In the genomic region with DNA sequence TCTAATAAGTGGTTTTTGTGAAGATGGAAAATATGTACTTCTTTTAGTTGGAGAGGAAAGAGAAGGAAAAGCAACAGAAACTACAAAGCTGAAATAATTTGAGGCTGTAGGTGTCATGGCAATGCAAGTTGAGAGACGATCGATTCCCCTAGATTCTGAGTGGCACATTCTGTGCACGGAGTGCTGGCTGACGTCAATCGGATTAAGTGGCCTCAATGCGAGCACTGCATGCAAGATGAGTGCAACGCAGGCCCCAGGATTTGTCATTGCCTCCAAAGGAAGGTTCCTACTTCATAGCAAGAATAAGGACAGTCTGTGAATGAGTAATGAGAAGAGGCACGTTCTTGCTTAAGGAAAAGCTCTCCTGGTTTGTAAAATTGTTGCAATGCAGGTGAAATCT, we compare ENCODE assay signal across 26 cellular contexts.
"Had no signal": no experiment of that assay in that cellular context is flagged by ENCODE, and none has a peak within 500 bp of the region (broad histone marks: within the 10 kb centered on the region; RNA-seq: fewer than 3 reads in every experiment).

No MANE protein-coding gene starts in this region.

- ATAC-seq: activated naive CD8-positive, alpha-beta T cell treated with anti-CD3 and anti-CD28 coated beads, Interleukin-2, amount 50 U/mL, for 24 hours; activated T-helper 17 cell treated with anti-CD3 and anti-CD28 coated beads, Interleukin-2, amount 50 U/mL, for 72 hours; gastroesophageal sphincter; left colon; stimulated activated naive B cell treated with anti-CD40 and anti-IgM and Interleukin-4, amounts not matched to agents 10 μg/mL and 1 μg/mL and 100 μg/mL, for 72 hours had no signal

- DNase-seq: activated CD4-positive, alpha-beta memory T cell treated with anti-CD3 and anti-CD28 coated beads, Interleukin-2, amount 10 ng/mL, durations not matched to agents 7 days and 5 days; activated CD4-positive, alpha-beta T cell treated with anti-CD3 and anti-CD28 coated beads for 1 hour; activated CD4-positive, alpha-beta T cell treated with anti-CD3 and anti-CD28 coated beads, Interleukin-2, amount 10 ng/mL, durations not matched to agents 7 days and 5 days; activated CD8-positive, alpha-beta memory T cell treated with anti-CD3 and anti-CD28 coated beads, Interleukin-2, amount 50 U/mL, for 48 hours; activated naive CD8-positive, alpha-beta T cell treated with anti-CD3 and anti-CD28 coated beads, Interleukin-2, amount 50 U/mL, for 24 hours; activated T-cell treated with anti-CD3 and anti-CD28 coated beads, Interleukin-2, amount 50 U/mL, for 24 hours; cerebellar nuclear complex; colonic mucosa; dorsolateral prefrontal cortex; effector memory CD4-positive, alpha-beta T cell; hippocampal formation; kidney; left colon; mammary epithelial cell; ovary; sigmoid colon; small intestine; stimulated activated CD4-positive, alpha-beta T cell treated with anti-CD3 and anti-CD28 coated beads, Interleukin-1b, Interleukin-23, amount 100 ng/mL, for 48 hours; stimulated activated naive B cell treated with anti-CD40 and anti-IgM and Interleukin-4, amounts not matched to agents 10 μg/mL and 1 μg/mL and 100 μg/mL, for 72 hours; stomach; thyroid gland; upper lobe of left lung had no signal

- H3K36me3 ChIP-seq: cardiac muscle cell, colonic mucosa, gastroesophageal sphincter, ovary, sigmoid colon, stomach, thyroid gland, upper lobe of left lung had no signal

- H3K4me3 ChIP-seq: cardiac muscle cell, colonic mucosa, dorsolateral prefrontal cortex, gastroesophageal sphincter, ovary, sigmoid colon, stomach, thyroid gland, upper lobe of left lung had no signal

- H3K27me3 ChIP-seq: cardiac muscle cell, colonic mucosa, gastroesophageal sphincter, ovary, sigmoid colon, stomach, thyroid gland, upper lobe of left lung had no signal

- H3K9me3 ChIP-seq: colonic mucosa, gastroesophageal sphincter, ovary, sigmoid colon, stomach, thyroid gland, upper lobe of left lung had no signal

- H3K4me1 ChIP-seq: colonic mucosa, stomach had no signal

- H3K27ac ChIP-seq: cardiac muscle cell, colonic mucosa, dorsolateral prefrontal cortex, gastroesophageal sphincter, ovary, sigmoid colon, stomach, upper lobe of left lung had no signal

- FAIRE-seq: kidney, small intestine, TTC549 had no signal
